ENCODE assay signal across 8 cellular contexts in genomic region chr20:5950271-5951031, GRCh38. TPM values are rescaled to one million over a fixed set of nuclear protein-coding genes. Genes with fewer than 3 reads are reported as not detected.
DNase-seq lines count a peak whose midpoint lies in the region; ATAC-seq and TF ChIP-seq lines count a peak whose summit lies in the region.

MCM8 (plus strand) TSS chr20:5950652; CDS start chr20:5952016, 1,364 bp downstream.
TRMT6 (minus strand) TSS chr20:5950533; CDS start chr20:5950405, 128 bp downstream.

- peak within 1 kb of the TSS; percentile 93 for H3K4me3 ChIP-seq in OCI-LY1 (ENCODE audit: low read depth, low read length, poor library complexity, severe bottlenecking)

- H3K36me3 Mint-ChIP-seq in endothelial cell (ENCODE audit: low read depth, unreplicated experiment) (peaks cover 8% of the 10 kb centered on the region), mesothelial cell of epicardium (peaks cover 6% of the 10 kb centered on the region)

- peak; percentile 98 for ATAC-seq in GM21526 (IDR thresholded peaks at IDR 0.05; ENCODE audit: low FRiP score, unreplicated experiment)

- H3K4me1 ChIP-seq in OCI-LY1 (ENCODE audit: insufficient read depth, low read length, severe bottlenecking), result peaks cover 30% of the 10 kb centered on the region

- H3K4me3 Mint-ChIP-seq in endothelial cell (ENCODE audit: unreplicated experiment), result peak within 1 kb of the TSS; percentile 96
- H3K4me3 Mint-ChIP-seq in mesothelial cell of epicardium, result peak within 1 kb of the TSS; percentile 95

- TF ChIP-seq CTCF in OCI-LY1 (IDR thresholded peaks at IDR 0.05; ENCODE audit: low read length) (no peak), endothelial cell (IDR thresholded peaks at IDR 0.05; ENCODE audit: unreplicated experiment) (no peak), mesothelial cell of epicardium (IDR thresholded peaks at IDR 0.05; ENCODE audit: unreplicated experiment) (no peak)

- DNase-seq in DMS 273 (lab: John Stamatoyannopoulos, UW; ENCODE audit: unreplicated experiment) (peak; percentile 99), HuH-7 (ENCODE audit: low spot score) (peak; percentile 94), endothelial cell (ENCODE audit: low spot score) (peak; percentile 90), mesothelial cell of epicardium (ENCODE audit: low spot score in 2 of 2, unreplicated experiment in 2 of 2) (peak; percentile 78 to 91)
- DNase-seq in activated CD8-positive, alpha-beta memory T cell treated with anti-CD3 and anti-CD28 coated beads, Interleukin-2, amount 50 U/mL, for 24 hours (ENCODE audit: extremely low read depth), result peak; percentile 95
- peak; percentile 93 for DNase-seq in stimulated activated CD8-positive, alpha-beta memory T cell treated with anti-CD3 and anti-CD28 coated beads, Interleukin-15, amount 100 ng/mL, for 4 hours (ENCODE audit: low read depth in 2 of 2)

- H3K9me3 Mint-ChIP-seq in endothelial cell (ENCODE audit: unreplicated experiment), result no peaks in the 10 kb centered on the region
- no peaks in the 10 kb centered on the region for H3K9me3 Mint-ChIP-seq in mesothelial cell of epicardium

- H3K27me3 Mint-ChIP-seq in endothelial cell (ENCODE audit: unreplicated experiment) (peaks cover 3% of the 10 kb centered on the region), mesothelial cell of epicardium (ENCODE audit: low read depth) (no peaks in the 10 kb centered on the region)

- peaks cover 65% of the 10 kb centered on the region for H3K36me3 ChIP-seq in OCI-LY1 (ENCODE audit: insufficient read depth, low read length)

- no peak within 1 kb of the TSS for H2AFZ ChIP-seq in OCI-LY1 (ENCODE audit: low read length)

- no peaks in the 10 kb centered on the region for H3K9me2 ChIP-seq in OCI-LY1 (ENCODE audit: low read depth, low read length)

- no peaks in the 10 kb centered on the region for H3F3A ChIP-seq in OCI-LY1 (ENCODE audit: insufficient read depth, low read length)

- no peaks in the 10 kb centered on the region for H3K9me3 ChIP-seq in OCI-LY1 (ENCODE audit: low read length)

- peak within 1 kb of the TSS; percentile 91 for H3K9ac ChIP-seq in OCI-LY1 (ENCODE audit: low read length)

- peak within 1 kb of the TSS; percentile 97 for H3K4me2 ChIP-seq in OCI-LY1 (ENCODE audit: low read length)

- H3K27ac Mint-ChIP-seq in endothelial cell (ENCODE audit: unreplicated experiment) (peak within 1 kb of the TSS; percentile 98), mesothelial cell of epicardium (peak within 1 kb of the TSS; percentile 97)

- H3K27ac ChIP-seq in OCI-LY1 (ENCODE audit: low read depth, low read length, poor library complexity, severe bottlenecking), result peak within 1 kb of the TSS; percentile 13

- no peaks in the 10 kb centered on the region for H3K27me3 ChIP-seq in OCI-LY1 (ENCODE audit: insufficient read depth, low read length)

- peaks cover 17% of the 10 kb centered on the region for H3K4me1 Mint-ChIP-seq in endothelial cell (ENCODE audit: unreplicated experiment)
- peaks cover 25% of the 10 kb centered on the region for H3K4me1 Mint-ChIP-seq in mesothelial cell of epicardium

- H4K20me1 ChIP-seq in OCI-LY1 (ENCODE audit: insufficient read depth, low read length), result no peaks in the 10 kb centered on the region

- H3K79me2 ChIP-seq in OCI-LY1 (ENCODE audit: insufficient read depth, low read length), result peaks cover 34% of the 10 kb centered on the region

RNA-seq across cellular contexts. Expression of gene MCM8, which starts in this region (rescaled TPM):
- 8.2 TPM for total RNA-seq in endothelial cell (ENCODE audit: unreplicated experiment)
- total RNA-seq in mesothelial cell of epicardium, result 10.2 to 11.4 TPM (median 11.3 TPM) in 3 replicates

RNA-seq across cellular contexts. Expression of gene TRMT6, which starts in this region (rescaled TPM):
- total RNA-seq in endothelial cell (ENCODE audit: unreplicated experiment), result 11.8 TPM
- 12.1 to 13.2 TPM (median 12.6 TPM) in 3 replicates for total RNA-seq in mesothelial cell of epicardium

Comparison
In these comparisons a context has a peak if more than half of its experiments do, and no peak if none do; other contexts are left out.
1. Peak in every context shown above with its lines: DNase-seq, ATAC-seq, H3K4me3 ChIP-seq and H3K27ac ChIP-seq.